ENCODE assay signal across 26 cellular contexts in the genomic region with DNA sequence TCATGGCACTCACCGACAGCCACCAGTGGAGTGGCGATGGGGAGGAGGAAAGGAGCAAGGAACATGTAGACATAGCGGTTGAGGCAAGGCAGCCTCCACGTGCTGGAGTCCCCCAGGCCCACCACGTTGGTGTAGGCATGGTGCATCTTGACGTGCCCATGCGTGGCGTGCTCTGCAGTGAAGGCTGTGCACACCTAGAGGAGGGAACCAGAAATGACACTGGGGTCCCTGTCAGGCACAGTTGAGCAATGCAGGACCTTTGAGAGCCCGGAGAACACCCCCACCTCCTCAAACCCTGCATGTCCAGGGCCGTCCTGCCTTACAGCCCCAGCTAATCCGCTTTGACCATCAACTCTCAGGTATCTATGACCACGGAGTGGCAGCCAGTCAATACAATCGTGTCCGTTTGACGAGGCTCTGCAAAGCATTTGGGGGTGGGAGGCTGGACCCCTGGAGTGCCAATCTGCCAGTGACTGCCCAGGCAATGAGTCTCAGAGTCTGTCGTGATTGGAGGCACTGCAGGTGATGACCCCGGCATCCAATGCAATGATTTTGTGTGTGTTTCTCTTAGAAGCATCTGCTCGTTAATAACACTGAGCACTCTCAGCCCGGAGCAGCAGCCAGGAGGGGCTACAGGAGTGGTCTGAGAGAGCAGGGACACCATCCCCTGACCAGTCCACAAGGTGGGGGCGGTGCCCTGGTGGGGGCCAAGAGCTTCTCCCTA. TPM values are rescaled to one million over a fixed set of nuclear protein-coding genes. Genes with fewer than 3 reads are reported as not detected.
"Had no signal": no experiment of that assay in that cellular context is flagged by ENCODE, and none has a peak within 500 bp of the region (broad histone marks: within the 10 kb centered on the region; RNA-seq: fewer than 3 reads in every experiment).

No MANE protein-coding gene starts in this region.

- H3K36me3 Mint-ChIP-seq: activated CD8-positive, alpha-beta memory T cell treated with anti-CD3 and anti-CD28 coated beads, Interleukin-2, amount 10 ng/mL, durations not matched to agents 7 days and 5 days had no signal

- FAIRE-seq: RCC 7860 had no signal

- H3K9me3 ChIP-seq: ascending aorta, body of pancreas, MG63 had no signal

- H3K4me1 Mint-ChIP-seq: activated B cell treated with CpG ODN at 0.5 μM for 24 hours; activated CD4-positive, alpha-beta T cell treated with anti-CD3 and anti-CD28 coated beads, Interleukin-2, amount 10 ng/mL, durations not matched to agents 24 days and 14 days; activated CD8-positive, alpha-beta memory T cell treated with anti-CD3 and anti-CD28 coated beads, Interleukin-2, amount 10 ng/mL, durations not matched to agents 7 days and 5 days; activated naive CD4-positive, alpha-beta T cell treated with anti-CD3 and anti-CD28 coated beads, Interleukin-2, amount 50 U/mL, for 24 hours; activated naive CD8-positive, alpha-beta T cell treated with anti-CD3 and anti-CD28 coated beads, Interleukin-2, amount 50 U/mL, for 24 hours; central memory CD8-positive, alpha-beta T cell had no signal

- H3K4me1 ChIP-seq: ascending aorta had no signal

- H3K27ac Mint-ChIP-seq: activated B cell treated with CpG ODN at 0.5 μM for 24 hours; activated CD4-positive, alpha-beta T cell treated with anti-CD3 and anti-CD28 coated beads, Interleukin-2, amount 10 ng/mL, durations not matched to agents 24 days and 14 days; activated CD8-positive, alpha-beta memory T cell treated with anti-CD3 and anti-CD28 coated beads, Interleukin-2, amount 10 ng/mL, durations not matched to agents 7 days and 5 days; activated naive CD4-positive, alpha-beta T cell treated with anti-CD3 and anti-CD28 coated beads, Interleukin-2, amount 50 U/mL, for 24 hours; activated naive CD8-positive, alpha-beta T cell treated with anti-CD3 and anti-CD28 coated beads, Interleukin-2, amount 50 U/mL, for 24 hours; activated T-cell treated with anti-CD3 and anti-CD28 coated beads, Interleukin-2, amount 50 U/mL, for 24 hours; activated T-helper 1 cell treated with anti-CD3 and anti-CD28 coated beads, Interleukin-12 subunit alpha, Interleukin-12 subunit beta, Interleukin-2, Interleukin-4 antibody, amounts not matched to agents 30 ng/mL and 10 ng/mL and 1 ng/mL, durations not matched to agents 14 hours and 24 hours and 36 hours; T-helper 1 cell treated with Interleukin-12 subunit alpha and Interleukin-12 subunit beta and Interleukin-4 antibody, amounts not matched to agents 30 μg/mL and 1 μg/mL, for 36 hours had no signal

- H3K27ac ChIP-seq: ascending aorta, body of pancreas had no signal

- ATAC-seq: activated CD8-positive, alpha-beta memory T cell treated with anti-CD3 and anti-CD28 coated beads, Interleukin-2, amount 10 ng/mL, durations not matched to agents 7 days and 5 days; activated naive CD8-positive, alpha-beta T cell treated with anti-CD3 and anti-CD28 coated beads, Interleukin-2, amount 50 U/mL, for 24 hours; body of pancreas had no signal

- H3K4me3 Mint-ChIP-seq: activated B cell treated with CpG ODN at 0.5 μM for 24 hours; activated CD4-positive, alpha-beta T cell treated with anti-CD3 and anti-CD28 coated beads, Interleukin-2, amount 10 ng/mL, durations not matched to agents 24 days and 14 days; activated CD8-positive, alpha-beta memory T cell treated with anti-CD3 and anti-CD28 coated beads, Interleukin-2, amount 10 ng/mL, durations not matched to agents 7 days and 5 days; activated naive CD4-positive, alpha-beta T cell treated with anti-CD3 and anti-CD28 coated beads, Interleukin-2, amount 50 U/mL, for 24 hours; activated naive CD8-positive, alpha-beta T cell treated with anti-CD3 and anti-CD28 coated beads, Interleukin-2, amount 50 U/mL, for 24 hours; activated T-cell treated with anti-CD3 and anti-CD28 coated beads, Interleukin-2, amount 50 U/mL, for 24 hours; activated T-helper 1 cell treated with anti-CD3 and anti-CD28 coated beads, Interleukin-12 subunit alpha, Interleukin-12 subunit beta, Interleukin-2, Interleukin-4 antibody, amounts not matched to agents 30 ng/mL and 10 ng/mL and 1 ng/mL, durations not matched to agents 14 hours and 24 hours and 36 hours; central memory CD8-positive, alpha-beta T cell; T-helper 1 cell treated with Interleukin-12 subunit alpha and Interleukin-12 subunit beta and Interleukin-4 antibody, amounts not matched to agents 30 μg/mL and 1 μg/mL, for 36 hours had no signal

- H3K36me3 ChIP-seq: ascending aorta, MG63 had no signal

- H3K4me3 ChIP-seq: ascending aorta, body of pancreas, MG63 had no signal

- DNase-seq: activated B cell treated with CpG ODN at 0.5 μM for 24 hours; activated CD4-positive, alpha-beta T cell treated with anti-CD3 and anti-CD28 coated beads for 1 hour; activated CD4-positive, alpha-beta T cell treated with anti-CD3 and anti-CD28 coated beads, Interleukin-2, amount 10 ng/mL, durations not matched to agents 24 days and 14 days; activated CD4-positive, alpha-beta T cell treated with anti-CD3 and anti-CD28 coated beads, Interleukin-2, amount 50 U/mL, for 48 hours; activated CD8-positive, alpha-beta memory T cell treated with anti-CD3 and anti-CD28 coated beads, Interleukin-2, amount 10 ng/mL, durations not matched to agents 7 days and 5 days; activated effector memory CD4-positive, alpha-beta T cell treated with Interleukin-2 at 50 U/mL for 16 hours; activated naive CD4-positive, alpha-beta T cell; activated naive CD8-positive, alpha-beta T cell treated with anti-CD3 and anti-CD28 coated beads, Interleukin-2, amount 50 U/mL, for 24 hours; activated T-cell treated with anti-CD3 and anti-CD28 coated beads, Interleukin-2, amount 50 U/mL, for 24 hours; amniotic stem cell; body of pancreas; MG63; NCI-H1105; NCI-H1436; NCI-H1694 treated with DMSO at 0.1 percent for 48 hours; NCI-H2029 treated with DMSO at 0.1 percent for 48 hours; NCI-H510A treated with DMSO at 0.1 percent for 48 hours; SHP77; T-helper 9 cell had no signal

- H3K27me3 ChIP-seq: ascending aorta, body of pancreas, MG63 had no signal

- H3K9me3 Mint-ChIP-seq: activated B cell treated with CpG ODN at 0.5 μM for 24 hours; activated CD4-positive, alpha-beta T cell treated with anti-CD3 and anti-CD28 coated beads, Interleukin-2, amount 10 ng/mL, durations not matched to agents 24 days and 14 days; activated naive CD4-positive, alpha-beta T cell treated with anti-CD3 and anti-CD28 coated beads, Interleukin-2, amount 50 U/mL, for 24 hours; activated naive CD8-positive, alpha-beta T cell treated with anti-CD3 and anti-CD28 coated beads, Interleukin-2, amount 50 U/mL, for 24 hours; activated T-cell treated with anti-CD3 and anti-CD28 coated beads, Interleukin-2, amount 50 U/mL, for 24 hours; activated T-helper 1 cell treated with anti-CD3 and anti-CD28 coated beads, Interleukin-12 subunit alpha, Interleukin-12 subunit beta, Interleukin-2, Interleukin-4 antibody, amounts not matched to agents 30 ng/mL and 10 ng/mL and 1 ng/mL, durations not matched to agents 14 hours and 24 hours and 36 hours; central memory CD8-positive, alpha-beta T cell; T-helper 1 cell treated with Interleukin-12 subunit alpha and Interleukin-12 subunit beta and Interleukin-4 antibody, amounts not matched to agents 30 μg/mL and 1 μg/mL, for 36 hours had no signal

RNA-seq across cellular contexts. Expression of gene FADS6, which starts 10.8 kb away (rescaled TPM):
- total RNA-seq: activated B cell treated with CpG ODN at 0.5 μM for 24 hours; activated CD4-positive, alpha-beta T cell treated with anti-CD3 and anti-CD28 coated beads, Interleukin-2, amount 10 ng/mL, durations not matched to agents 24 days and 14 days; activated CD8-positive, alpha-beta memory T cell treated with anti-CD3 and anti-CD28 coated beads, Interleukin-2, amount 10 ng/mL, durations not matched to agents 7 days and 5 days; activated T-helper 1 cell treated with anti-CD3 and anti-CD28 coated beads, Interleukin-12 subunit alpha, Interleukin-12 subunit beta, Interleukin-2, Interleukin-4 antibody, amounts not matched to agents 30 ng/mL and 10 ng/mL and 1 ng/mL, durations not matched to agents 14 hours and 24 hours and 36 hours; ascending aorta; body of pancreas; SK-MEL-5 had no signal

RNA-seq across cellular contexts. Expression of gene GRIN2C, which starts 23.0 kb away (rescaled TPM):
- total RNA-seq: activated B cell treated with CpG ODN at 0.5 μM for 24 hours, ascending aorta, body of pancreas, SK-MEL-5 had no signal

RNA-seq across cellular contexts. Expression of gene USH1G, which starts 40.4 kb away (rescaled TPM):
- total RNA-seq: activated B cell treated with CpG ODN at 0.5 μM for 24 hours; activated CD4-positive, alpha-beta T cell treated with anti-CD3 and anti-CD28 coated beads, Interleukin-2, amount 10 ng/mL, durations not matched to agents 24 days and 14 days; activated CD8-positive, alpha-beta memory T cell treated with anti-CD3 and anti-CD28 coated beads, Interleukin-2, amount 10 ng/mL, durations not matched to agents 7 days and 5 days; activated T-helper 1 cell treated with anti-CD3 and anti-CD28 coated beads, Interleukin-12 subunit alpha, Interleukin-12 subunit beta, Interleukin-2, Interleukin-4 antibody, amounts not matched to agents 30 ng/mL and 10 ng/mL and 1 ng/mL, durations not matched to agents 14 hours and 24 hours and 36 hours; ascending aorta; SK-MEL-5 had no signal

RNA-seq across cellular contexts. Expression of gene OTOP2, which starts 41.4 kb away (rescaled TPM):
- total RNA-seq: activated B cell treated with CpG ODN at 0.5 μM for 24 hours; activated CD4-positive, alpha-beta T cell treated with anti-CD3 and anti-CD28 coated beads, Interleukin-2, amount 10 ng/mL, durations not matched to agents 24 days and 14 days; activated CD8-positive, alpha-beta memory T cell treated with anti-CD3 and anti-CD28 coated beads, Interleukin-2, amount 10 ng/mL, durations not matched to agents 7 days and 5 days; activated T-helper 1 cell treated with anti-CD3 and anti-CD28 coated beads, Interleukin-12 subunit alpha, Interleukin-12 subunit beta, Interleukin-2, Interleukin-4 antibody, amounts not matched to agents 30 ng/mL and 10 ng/mL and 1 ng/mL, durations not matched to agents 14 hours and 24 hours and 36 hours; ascending aorta; body of pancreas; SK-MEL-5 had no signal
